8 cellular contexts compared by ENCODE assay signal in genomic region chr9:83649080-83649479, GRCh38. TPM values are rescaled to one million over a fixed set of nuclear protein-coding genes. Genes with fewer than 3 reads are reported as not detected.
DNase-seq lines count a peak whose midpoint lies in the region; ATAC-seq and TF ChIP-seq lines count a peak whose summit lies in the region.

No MANE protein-coding gene starts in this region.

- no peak overlapping the region for H3K9ac ChIP-seq in SK-N-MC (ENCODE audit: insufficient read length)

- peak; percentile 80 for TF ChIP-seq CTCF in cardiac muscle cell (IDR thresholded peaks at IDR 0.05; ENCODE audit: low read depth, low read length)

- peaks cover 18% of the 10 kb centered on the region for H3K36me3 Mint-ChIP-seq in activated naive CD4-positive, alpha-beta T cell treated with anti-CD3 and anti-CD28 coated beads, Interleukin-2, amount 10 ng/mL, durations not matched to agents 7 days and 5 days

- no peaks in the 10 kb centered on the region for H3K27me3 Mint-ChIP-seq in activated naive CD4-positive, alpha-beta T cell treated with anti-CD3 and anti-CD28 coated beads, Interleukin-2, amount 10 ng/mL, durations not matched to agents 7 days and 5 days

- H3K4me1 ChIP-seq in cardiac muscle cell (ENCODE audit: low read depth), result no peaks in the 10 kb centered on the region

- ATAC-seq in HG03095 (IDR thresholded peaks at IDR 0.05; ENCODE audit: unreplicated experiment), result no peak

- no peaks in the 10 kb centered on the region for H3K9me3 Mint-ChIP-seq in activated naive CD4-positive, alpha-beta T cell treated with anti-CD3 and anti-CD28 coated beads, Interleukin-2, amount 10 ng/mL, durations not matched to agents 7 days and 5 days

- H3K4me1 Mint-ChIP-seq in activated naive CD4-positive, alpha-beta T cell treated with anti-CD3 and anti-CD28 coated beads, Interleukin-2, amount 10 ng/mL, durations not matched to agents 7 days and 5 days, result no peaks in the 10 kb centered on the region

- H3K27me3 ChIP-seq in cardiac muscle cell, result no peaks in the 10 kb centered on the region

- no peak overlapping the region for H3K4me3 Mint-ChIP-seq in activated naive CD4-positive, alpha-beta T cell treated with anti-CD3 and anti-CD28 coated beads, Interleukin-2, amount 10 ng/mL, durations not matched to agents 7 days and 5 days

- peak; percentile 45 for DNase-seq in SIG-M5 treated with dmso at 0.1 percent for 504 hours (lab: John Stamatoyannopoulos, UW; ENCODE audit: unreplicated experiment)
- no peak for DNase-seq in SIG-M5 (lab: John Stamatoyannopoulos, UW)
- DNase-seq in HT1080 (ENCODE audit: low read depth), result peak; percentile 38
- no peak for DNase-seq in SK-N-MC (ENCODE audit: low read depth, low spot score)
- DNase-seq in activated naive CD4-positive, alpha-beta T cell treated with anti-CD3 and anti-CD28 coated beads, Interleukin-2, amount 10 ng/mL, durations not matched to agents 7 days and 5 days, result peak; percentile 81
- DNase-seq in cardiac muscle cell (ENCODE audit: low read depth in 1 of 2, low spot score in 1 of 2), result peak; percentile 48 to 63
- peak; percentile 32 for DNase-seq in retina

- no peaks in the 10 kb centered on the region for H3K9me3 ChIP-seq in SK-N-MC (ENCODE audit: low read depth, low read length)
- no peaks in the 10 kb centered on the region for H3K9me3 ChIP-seq in cardiac muscle cell (ENCODE audit: low read depth)

- peaks cover 34% of the 10 kb centered on the region for H3K36me3 ChIP-seq in SK-N-MC (ENCODE audit: insufficient read depth, low read length)
- peaks cover 6% of the 10 kb centered on the region for H3K36me3 ChIP-seq in cardiac muscle cell

- H3K27ac Mint-ChIP-seq in activated naive CD4-positive, alpha-beta T cell treated with anti-CD3 and anti-CD28 coated beads, Interleukin-2, amount 10 ng/mL, durations not matched to agents 7 days and 5 days, result no peak overlapping the region

- H3K27ac ChIP-seq in SK-N-MC (0 out of 2 replicates have a peak overlapping the region, but pooled peaks have one; percentile 19), cardiac muscle cell (no peak overlapping the region)

- H3K4me3 ChIP-seq in SK-N-MC (no peak overlapping the region), cardiac muscle cell (no peak overlapping the region)

- CTCF ChIA-PET in activated naive CD4-positive, alpha-beta T cell treated with anti-CD3 and anti-CD28 coated beads, Interleukin-2, amount 10 ng/mL, durations not matched to agents 7 days and 5 days (lab: Charles Lee), result interaction anchor here (0.7 to 3.9 kb wide), 22 partner anchors 7 to 322 kb away, joined by 3 to 40 read pairs (median 4); partner anchors contain the start of gene IDNK

RNA-seq across cellular contexts. Expression of gene IDNK, which starts 26.1 kb away (rescaled TPM):
- 2.2 and 2.4 TPM in 2 replicates for total RNA-seq in HT1080 (2014; rRNA removed; shearing (Covaris generic))
- 2.9 and 3.8 TPM in 2 replicates for polyA plus RNA-seq in HT1080 (2015; cell fraction: cytosol; rRNA removed)
- polyA plus RNA-seq in HT1080 (2015; cell fraction: nucleus; rRNA removed), result 6.0 and 7.2 TPM in 2 replicates
- 3.1 and 6.4 TPM in 2 replicates for total RNA-seq in cardiac muscle cell
- polyA plus RNA-seq in cardiac muscle cell, result 6.0 and 12.3 TPM in 2 replicates

RNA-seq across cellular contexts. Expression of gene UBQLN1, which starts 58.7 kb away (rescaled TPM):
- 133 and 173 TPM in 2 replicates for total RNA-seq in HT1080 (2014; rRNA removed; shearing (Covaris generic))
- polyA plus RNA-seq in HT1080 (2015; cell fraction: cytosol; rRNA removed), result 102 and 124 TPM in 2 replicates
- 143 and 145 TPM in 2 replicates for polyA plus RNA-seq in HT1080 (2015; cell fraction: nucleus; rRNA removed)
- total RNA-seq in cardiac muscle cell, result 90.0 and 102 TPM in 2 replicates
- polyA plus RNA-seq in cardiac muscle cell, result 38.0 and 50.9 TPM in 2 replicates

Comparison
In these comparisons a context has a peak if more than half of its experiments do, and no peak if none do; other contexts are left out.
1. DNase-seq: peak in SIG-M5 treated with dmso at 0.1 percent for 504 hours (single experiment), HT1080 (single experiment), activated naive CD4-positive, alpha-beta T cell treated with anti-CD3 and anti-CD28 coated beads, Interleukin-2, amount 10 ng/mL, durations not matched to agents 7 days and 5 days (single experiment), cardiac muscle cell (2 of 2) and retina (single experiment); none in SIG-M5 (single experiment) and SK-N-MC (single experiment).